17 cellular contexts compared by ENCODE assay signal in the genomic region with DNA sequence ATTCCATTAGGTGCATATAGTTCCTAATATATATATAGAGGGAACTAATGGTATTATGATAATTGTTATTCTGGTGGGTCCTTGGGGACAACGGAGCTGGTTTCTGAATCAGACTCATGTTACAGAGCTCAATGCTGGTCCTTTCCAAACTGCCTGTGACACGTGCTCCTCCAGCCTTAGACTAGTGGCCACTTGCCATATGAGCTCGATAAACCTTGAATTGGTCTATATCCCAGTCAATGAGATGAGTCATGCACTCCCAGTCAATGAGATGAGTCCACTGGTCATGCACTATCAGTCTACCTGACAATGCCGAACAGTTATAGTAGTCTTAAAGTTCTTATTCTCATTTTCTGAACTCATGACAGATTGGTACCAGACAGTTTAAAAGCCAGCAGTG.
DNase-seq lines count a peak whose midpoint lies in the region; ATAC-seq and TF ChIP-seq lines count a peak whose summit lies in the region.
"Had no signal": no experiment of that assay in that cellular context is flagged by ENCODE, and none has a peak within 500 bp of the region (broad histone marks: within the 10 kb centered on the region; RNA-seq: fewer than 3 reads in every experiment).

No MANE protein-coding gene starts in this region.

- no peak for TF ChIP-seq CTCF in epithelial cell of esophagus (IDR thresholded peaks at IDR 0.05; ENCODE audit: insufficient read depth, low read depth, low read length, missing control alignments)

- intact Hi-C loops in CD4-positive, alpha-beta memory T cell (cut with micrococcal nuclease), result no loop called here

- CTCF ChIA-PET in CD4-positive, alpha-beta memory T cell (lab: Charles Lee; ENCODE audit: partially characterized antibody), result interaction anchor here (1.6 kb wide), 1 partner anchor 9 kb away, joined by 3 read pairs; no protein-coding TSS in a partner anchor

- no peak for ATAC-seq in GM18867 (IDR thresholded peaks at IDR 0.05; ENCODE audit: unreplicated experiment)
- ATAC-seq: HCT116 had no signal

- no peaks in the 10 kb centered on the region for H3K36me3 ChIP-seq in CD4-positive, alpha-beta memory T cell (ENCODE audit: insufficient read depth, low read length)
- H3K36me3 ChIP-seq: cardiac muscle cell had no signal

- H3K4me1 Mint-ChIP-seq in CD4-positive, alpha-beta memory T cell, result no peaks in the 10 kb centered on the region
- H3K4me1 Mint-ChIP-seq: naive B cell had no signal

- H3K9me3 Mint-ChIP-seq in CD4-positive, alpha-beta memory T cell, result peaks cover 0 to 14% (median under 1%) of the 10 kb centered on the region in 8 donors
- H3K9me3 Mint-ChIP-seq: stimulated activated naive CD8-positive, alpha-beta T cell treated with anti-CD3 and anti-CD28 coated beads, Interleukin-15, Interleukin-2, amounts not matched to agents 100 ng/mL and 50 ng/mL, for 24 hours had no signal

- peak; percentile 34 for DNase-seq in AG08395 (ENCODE audit: low spot score)
- DNase-seq in M059J (ENCODE audit: low read depth), result peak; percentile 83
- peak; percentile 2 for DNase-seq in epithelial cell of esophagus (ENCODE audit: low read depth)
- peak; percentile 49 for DNase-seq in kidney glomerular epithelial cell (lab: John Stamatoyannopoulos, UW)
- DNase-seq in CD4-positive, alpha-beta memory T cell, result no peak
- DNase-seq in middle frontal gyrus (ENCODE audit: extremely low spot score, low spot score), result no peak
- no peak for DNase-seq in activated naive CD4-positive, alpha-beta T cell treated with Interleukin-2 at 50 U/mL for 16 hours
- DNase-seq: activated naive CD4-positive, alpha-beta T cell treated with anti-CD3 and anti-CD28 coated beads, Interleukin-2, amount 50 U/mL, for 16 hours; effector CD4-positive, alpha-beta T cell; MM.1S; naive B cell; NCI-H187; SK-N-SH had no signal

- no peaks in the 10 kb centered on the region for H3K9me3 ChIP-seq in CD4-positive, alpha-beta memory T cell (ENCODE audit: control insufficient read depth in 1 of 2, low read length in 2 of 2)
- H3K9me3 ChIP-seq: SK-N-SH had no signal

- no peaks in the 10 kb centered on the region for H3K36me3 Mint-ChIP-seq in CD4-positive, alpha-beta memory T cell
- H3K36me3 Mint-ChIP-seq: naive B cell had no signal

- H3K27ac Mint-ChIP-seq in CD4-positive, alpha-beta memory T cell, result no peak overlapping the region
- H3K27ac Mint-ChIP-seq: stimulated activated naive CD8-positive, alpha-beta T cell treated with anti-CD3 and anti-CD28 coated beads, Interleukin-15, Interleukin-2, amounts not matched to agents 100 ng/mL and 50 ng/mL, for 24 hours had no signal

- no peaks in the 10 kb centered on the region for H3K27me3 ChIP-seq in CD4-positive, alpha-beta memory T cell (ENCODE audit: insufficient read depth, low read length)
- H3K27me3 ChIP-seq: cardiac muscle cell had no signal

- H3K27me3 Mint-ChIP-seq in CD4-positive, alpha-beta memory T cell, result no peaks in the 10 kb centered on the region

- POLR2A ChIA-PET in CD4-positive, alpha-beta memory T cell (lab: Charles Lee; ENCODE audit: partially characterized antibody), result no interaction called here

- no peak overlapping the region for H3K27ac ChIP-seq in CD4-positive, alpha-beta memory T cell (ENCODE audit: low read depth, low read length)
- H3K27ac ChIP-seq: cardiac muscle cell had no signal

- no peaks in the 10 kb centered on the region for H3K4me1 ChIP-seq in CD4-positive, alpha-beta memory T cell (ENCODE audit: insufficient read depth, low read length)

- H3K4me3 Mint-ChIP-seq in CD4-positive, alpha-beta memory T cell, result no peak overlapping the region
- H3K4me3 Mint-ChIP-seq: naive B cell; stimulated activated naive CD8-positive, alpha-beta T cell treated with anti-CD3 and anti-CD28 coated beads, Interleukin-15, Interleukin-2, amounts not matched to agents 100 ng/mL and 50 ng/mL, for 24 hours had no signal

- no peak overlapping the region for H3K4me3 ChIP-seq in epithelial cell of esophagus (ENCODE audit: low read length)
- no peak overlapping the region for H3K4me3 ChIP-seq in CD4-positive, alpha-beta memory T cell (ENCODE audit: low read length in 2 of 2)
- H3K4me3 ChIP-seq: cardiac muscle cell had no signal

Comparison
In these comparisons a context has a peak if more than half of its experiments do, and no peak if none do; other contexts are left out.
1. DNase-seq: peak in AG08395 (single experiment), M059J (single experiment), epithelial cell of esophagus (single experiment) and kidney glomerular epithelial cell (single experiment); none in CD4-positive, alpha-beta memory T cell (0 of 5), middle frontal gyrus (single experiment) and activated naive CD4-positive, alpha-beta T cell treated with Interleukin-2 at 50 U/mL for 16 hours (single experiment).